In the genomic region with DNA sequence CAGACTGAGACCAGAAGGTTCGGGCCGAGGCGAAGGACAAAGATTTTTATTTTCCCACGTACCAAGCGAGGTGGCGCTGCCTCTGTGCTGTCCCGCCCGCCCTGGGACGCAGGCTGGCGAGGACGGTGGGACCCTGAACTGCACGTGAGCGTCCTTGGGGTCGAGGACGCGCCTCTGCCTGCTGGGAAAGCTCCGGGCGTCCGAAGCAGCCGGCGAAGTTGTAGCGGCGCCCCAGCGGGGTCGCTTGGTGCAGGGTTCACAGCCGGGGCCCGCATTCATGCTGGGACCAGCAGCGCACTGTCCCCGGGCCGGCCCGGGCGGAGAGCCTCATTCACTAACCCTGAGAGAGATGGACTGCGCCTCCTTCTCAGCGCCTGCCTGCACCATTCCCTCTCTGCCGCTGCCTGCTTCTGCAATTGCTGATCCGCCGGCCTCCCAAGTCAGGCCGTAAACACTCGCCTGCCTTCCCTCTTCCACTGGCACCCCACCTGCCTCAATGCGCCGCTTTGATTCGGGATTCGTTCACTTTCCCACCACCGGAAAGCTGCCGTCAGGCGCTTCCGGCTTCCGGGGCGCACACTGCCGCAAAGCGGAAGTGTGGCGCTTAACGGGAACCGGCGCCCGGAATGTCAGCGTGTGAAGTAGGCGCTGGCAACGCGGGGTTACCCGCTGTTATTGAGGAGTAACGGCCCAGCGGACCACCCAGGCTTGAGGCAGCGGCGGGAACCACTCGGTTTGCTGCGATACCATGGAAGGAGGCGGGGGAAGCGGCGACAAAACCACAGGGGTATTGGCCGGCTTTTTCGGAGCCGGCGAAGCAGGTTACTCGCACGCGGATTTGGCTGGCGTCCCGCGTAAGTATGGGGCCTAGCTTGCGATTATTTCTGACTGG, we compare ENCODE assay signal across 8 cellular contexts. TPM values are rescaled to one million over a fixed set of nuclear protein-coding genes. Genes with fewer than 3 reads are reported as not detected.
A peak's percentile ranks its signal among the peaks of the same experiment; 100 is the strongest.
DNase-seq lines count a peak whose midpoint lies in the region; TF ChIP-seq lines count a peak whose summit lies in the region.
"Not testable (repeated sequence)": the region's sequence is repeated elsewhere in the genome, so short reads cannot be mapped to it uniquely, and the experiment has no call there.

PARG (minus strand) TSS at position 581 of the 892 bp plus-strand sequence; CDS start at position 279, 302 bp downstream.
TIMM23B (plus strand) TSS at position 607 of the 892 bp plus-strand sequence; CDS start at position 749, 142 bp downstream.

- not testable (repeated sequence) for H3K27ac ChIP-seq in H9 (ENCODE audit: insufficient read length, low read depth, low read length)
- peak within 1 kb of the TSS; percentile 77 for H3K27ac ChIP-seq in SJSA1

- peak within 1 kb of the TSS; percentile 76 for H3K4me2 ChIP-seq in H9 (ENCODE audit: insufficient read depth, insufficient read length, low read length)

- not testable (repeated sequence) for H2AFZ ChIP-seq in H9 (ENCODE audit: low read length)

- not testable (repeated sequence) for H3K27me3 ChIP-seq in H9 (ENCODE audit: insufficient read depth, low read length); SJSA1 (replicated peaks)

- not testable (repeated sequence) for H3K23me2 ChIP-seq in H9 (ENCODE audit: insufficient read length, low read depth, low read length, poor library complexity, severe bottlenecking)

- H4K8ac ChIP-seq in H9 (replicated peaks; ENCODE audit: insufficient read length, low read depth, low read length), result not testable (repeated sequence)

- peaks cover 22% of the 10 kb centered on the region; the same call in 1 of the 2 replicates for H3K79me2 ChIP-seq in H9 (ENCODE audit: insufficient read depth, low read length)

- H3K36me3 Mint-ChIP-seq in H9 (ENCODE audit: insufficient read depth in 1 of 3, low read depth in 3 of 3), result peaks cover 5 to 21% (median 10%) of the 10 kb centered on the region in 3 experiments; a peak in 6 of 7 replicates
- not testable (repeated sequence) for H3K36me3 Mint-ChIP-seq in nephron progenitor cell (ENCODE audit: low read depth)

- H2BK12ac ChIP-seq in H9 (ENCODE audit: insufficient read length, low read depth, low read length), result not testable (repeated sequence)

- not testable (repeated sequence) for H2AK5ac ChIP-seq in H9 (ENCODE audit: insufficient read length, low read length)

- peak within 1 kb of the TSS; percentile 89 for H3K9ac ChIP-seq in H9 (ENCODE audit: extremely low read depth, insufficient read length, low read length)

- not testable (repeated sequence) for H3K4me1 ChIP-seq in H9 (ENCODE audit: insufficient read depth, low read length); SJSA1 (replicated peaks)

- H3K27ac Mint-ChIP-seq in H9 (peak within 1 kb of the TSS; percentile 98 to 100 (median 99)), nephron progenitor cell (peak within 1 kb of the TSS; percentile 99)

- not testable (repeated sequence) for H4K5ac ChIP-seq in H9 (ENCODE audit: insufficient read length, low read depth, low read length)

- not testable (repeated sequence) for H2BK20ac ChIP-seq in H9 (ENCODE audit: low read depth, low read length, poor library complexity, severe bottlenecking)

- H2BK5ac ChIP-seq in H9 (ENCODE audit: insufficient read length, low read length), result not testable (repeated sequence)

- H3K4me3 Mint-ChIP-seq in H9 (peak within 1 kb of the TSS; percentile 96 to 99), nephron progenitor cell (peak within 1 kb of the TSS; percentile 100)

- H3K36me3 ChIP-seq in SJSA1, result not testable (repeated sequence)

- in situ Hi-C loops in G401 (cut with HindIII; ENCODE audit: low sequenced_read_pairs), result not testable (repeated sequence)

- H3K18ac ChIP-seq in H9 (ENCODE audit: insufficient read length, low read depth, low read length), result peak within 1 kb of the TSS; percentile 13

- not testable (repeated sequence) for H3K9me3 Mint-ChIP-seq in H9, nephron progenitor cell

- DNase-seq in G401 (ENCODE audit: low spot score), result peak; percentile 77
- peak; percentile 86 for DNase-seq in H9
- peak; percentile 80 for DNase-seq in M059J (ENCODE audit: low read depth)
- DNase-seq in SJSA1 (ENCODE audit: low read depth in 1 of 2, low spot score in 2 of 2), result peak; percentile 82 to 83
- DNase-seq in activated gamma-delta T cell (lab: John Stamatoyannopoulos, UW), result peak; percentile 61
- peak; percentile 34 for DNase-seq in fibroblast of the conjunctiva (ENCODE audit: low read depth)
- DNase-seq in nephron progenitor cell, result peak; percentile 79
- DNase-seq in stimulated activated naive CD4-positive, alpha-beta T cell treated with Interleukin-2 at 50 U/mL for 16 hours (lab: John Stamatoyannopoulos, UW), result peak; percentile 72

- H3K27me3 Mint-ChIP-seq in H9 (ENCODE audit: low read depth); nephron progenitor cell (ENCODE audit: low read depth, poor library complexity): not testable (repeated sequence)

- H3T11ph ChIP-seq in H9 (ENCODE audit: low read length), result not testable (repeated sequence)

- H3K4me1 Mint-ChIP-seq in H9 (peaks cover 7 to 22% of the 10 kb centered on the region in 2 experiments), nephron progenitor cell (peaks cover 37% of the 10 kb centered on the region)

- not testable (repeated sequence) for H2BK15ac ChIP-seq in H9 (ENCODE audit: low read depth, low read length)

- 0 out of 3 replicates have a peak, but pooled peaks have one; percentile 20 for TF ChIP-seq CTCF in H9 (conservative IDR thresholded peaks at IDR 0.05)
- TF ChIP-seq CTCF in nephron progenitor cell (IDR thresholded peaks at IDR 0.05), result not testable (repeated sequence)

- H3K4me3 ChIP-seq in SJSA1, result peak within 1 kb of the TSS; percentile 46

- not testable (repeated sequence) for H3K9me3 ChIP-seq in H9 (ENCODE audit: control insufficient read depth, low read depth, low read length); SJSA1 (replicated peaks)

- not testable (repeated sequence) for H4K20me1 ChIP-seq in H9 (ENCODE audit: control insufficient read depth, insufficient read depth, insufficient read length)

- not testable (repeated sequence) for H2BK120ac ChIP-seq in H9 (ENCODE audit: low read depth, low read length, poor library complexity, severe bottlenecking)

- not testable (repeated sequence) for H3K79me1 ChIP-seq in H9 (ENCODE audit: insufficient read depth, low read depth, low read length, poor library complexity, severe bottlenecking)

- H4K91ac ChIP-seq in H9 (ENCODE audit: insufficient read length, low read depth, low read length), result not testable (repeated sequence)

- H3K23ac ChIP-seq in H9 (ENCODE audit: insufficient read length, low read depth, low read length), result not testable (repeated sequence)

- H3K4ac ChIP-seq in H9 (ENCODE audit: low read depth, low read length), result not testable (repeated sequence)

- WGBS in H9 (ENCODE audit: extremely low coverage, insufficient read length, low lambda C conversion rate), result no CpG with 5 or more reads among the region's 81 CpGs

- H3K56ac ChIP-seq in H9 (ENCODE audit: insufficient read length, low read depth, low read length), result not testable (repeated sequence)

- H3K14ac ChIP-seq in H9 (ENCODE audit: insufficient read depth, low read length), result not testable (repeated sequence)

RNA-seq across cellular contexts. Expression of gene PARG, which starts in this region (rescaled TPM):
- total RNA-seq in G401 (2014; rRNA removed; shearing (Covaris generic)), result 22.9 and 29.6 TPM in 2 replicates
- 46.9 and 48.3 TPM in 2 replicates for total RNA-seq in H9 (2021)
- 17.5 and 24.9 TPM in 2 replicates for total RNA-seq in M059J (2014; rRNA removed; shearing (Covaris generic))
- 31.0 and 38.1 TPM in 2 replicates for total RNA-seq in SJSA1 (2014; rRNA removed; shearing (Covaris generic))

RNA-seq across cellular contexts. Expression of gene TIMM23B, which starts in this region (rescaled TPM):
- total RNA-seq in G401 (2014; rRNA removed; shearing (Covaris generic)), result 14.8 and 16.1 TPM in 2 replicates
- total RNA-seq in H9 (2021), result 20.8 and 24.2 TPM in 2 replicates
- total RNA-seq in M059J (2014; rRNA removed; shearing (Covaris generic)), result 6.3 and 8.4 TPM in 2 replicates
- total RNA-seq in SJSA1 (2014; rRNA removed; shearing (Covaris generic)), result 19.2 and 31.3 TPM in 2 replicates

Comparison
In these comparisons a context has a peak if more than half of its experiments do, and no peak if none do; other contexts are left out.
1. DNase-seq: peak in every context shown above with its lines; median percentile 86 in H9; 82 in SJSA1; 80 in M059J; 79 in nephron progenitor cell; 77 in G401; 72 in stimulated activated naive CD4-positive, alpha-beta T cell treated with Interleukin-2 at 50 U/mL for 16 hours; 61 in activated gamma-delta T cell; 34 in fibroblast of the conjunctiva.